Comparison of ENCODE assay signal across 15 cellular contexts in genomic region chr12:101619026-101619827, GRCh38. TPM values are rescaled to one million over a fixed set of nuclear protein-coding genes. Genes with fewer than 3 reads are reported as not detected.
"Had no signal": no experiment of that assay in that cellular context is flagged by ENCODE, and none has a peak within 500 bp of the region (broad histone marks: within the 10 kb centered on the region; RNA-seq: fewer than 3 reads in every experiment).

No MANE protein-coding gene starts in this region.

- H3K27me3 Mint-ChIP-seq: activated naive CD8-positive, alpha-beta T cell treated with anti-CD3 and anti-CD28 coated beads, Interleukin-2, amount 50 U/mL, for 24 hours had no signal

- H3K9me3 ChIP-seq: heart right ventricle, thyroid gland had no signal

- H3K9me3 Mint-ChIP-seq: activated CD4-positive, alpha-beta T cell treated with anti-CD3 and anti-CD28 coated beads, Interleukin-2, amount 10 ng/mL, durations not matched to agents 24 days and 14 days; activated naive CD8-positive, alpha-beta T cell treated with anti-CD3 and anti-CD28 coated beads, Interleukin-2, amount 50 U/mL, for 24 hours; natural killer cell treated with Interleukin-12 subunit alpha and Interleukin-12 subunit beta and Interleukin-15 and Interleukin-18, amount 100 ng/mL, for 72 hours; T-helper 1 cell treated with Interleukin-12 subunit alpha and Interleukin-12 subunit beta and Interleukin-4 antibody, amounts not matched to agents 30 μg/mL and 1 μg/mL, for 36 hours; WTC11 had no signal

- H3K36me3 ChIP-seq: heart right ventricle, thyroid gland had no signal

- ATAC-seq: activated naive CD8-positive, alpha-beta T cell treated with anti-CD3 and anti-CD28 coated beads, Interleukin-2, amount 50 U/mL, for 24 hours; heart right ventricle; left ventricle myocardium superior; natural killer cell treated with Interleukin-12 subunit alpha and Interleukin-12 subunit beta and Interleukin-15 and Interleukin-18, amount 100 ng/mL, for 72 hours; WTC11 had no signal

- DNase-seq: activated CD4-positive, alpha-beta T cell treated with anti-CD3 and anti-CD28 coated beads, Interleukin-2, amount 10 ng/mL, durations not matched to agents 24 days and 14 days; activated naive CD4-positive, alpha-beta T cell treated with Interleukin-2 at 50 U/mL for 16 hours; activated naive CD8-positive, alpha-beta T cell treated with anti-CD3 and anti-CD28 coated beads, Interleukin-2, amount 50 U/mL, for 24 hours; heart right ventricle; kidney; left ventricle myocardium superior; mesenchymal stem cell; occipital lobe; stimulated activated CD4-positive, alpha-beta T cell treated with anti-CD3 and anti-CD28 coated beads, Interleukin-2, amount 100 ng/mL, for 48 hours; thyroid gland had no signal

- H3K27me3 ChIP-seq: thyroid gland had no signal

- H3K27ac ChIP-seq: heart right ventricle, thyroid gland had no signal

- H3K4me3 Mint-ChIP-seq: activated CD4-positive, alpha-beta T cell treated with anti-CD3 and anti-CD28 coated beads, Interleukin-2, amount 10 ng/mL, durations not matched to agents 24 days and 14 days; activated naive CD8-positive, alpha-beta T cell treated with anti-CD3 and anti-CD28 coated beads, Interleukin-2, amount 50 U/mL, for 24 hours; natural killer cell treated with Interleukin-12 subunit alpha and Interleukin-12 subunit beta and Interleukin-15 and Interleukin-18, amount 100 ng/mL, for 72 hours; T-helper 1 cell treated with Interleukin-12 subunit alpha and Interleukin-12 subunit beta and Interleukin-4 antibody, amounts not matched to agents 30 μg/mL and 1 μg/mL, for 36 hours; WTC11 had no signal

- H3K4me3 ChIP-seq: heart right ventricle, thyroid gland had no signal

- H3K27ac Mint-ChIP-seq: activated CD4-positive, alpha-beta T cell treated with anti-CD3 and anti-CD28 coated beads, Interleukin-2, amount 10 ng/mL, durations not matched to agents 24 days and 14 days; activated naive CD8-positive, alpha-beta T cell treated with anti-CD3 and anti-CD28 coated beads, Interleukin-2, amount 50 U/mL, for 24 hours; natural killer cell treated with Interleukin-12 subunit alpha and Interleukin-12 subunit beta and Interleukin-15 and Interleukin-18, amount 100 ng/mL, for 72 hours; T-helper 1 cell treated with Interleukin-12 subunit alpha and Interleukin-12 subunit beta and Interleukin-4 antibody, amounts not matched to agents 30 μg/mL and 1 μg/mL, for 36 hours; WTC11 had no signal

RNA-seq across cellular contexts. Expression of gene MYBPC1, which starts 24.5 kb away (rescaled TPM):
- total RNA-seq: activated CD4-positive, alpha-beta T cell treated with anti-CD3 and anti-CD28 coated beads, Interleukin-2, amount 10 ng/mL, durations not matched to agents 24 days and 14 days; astrocyte; kidney; natural killer cell treated with Interleukin-12 subunit alpha and Interleukin-12 subunit beta and Interleukin-15 and Interleukin-18, amount 100 ng/mL, for 72 hours; pulmonary artery endothelial cell; WTC11 had no signal
